Comparison of ENCODE assay signal across 1 cellular context in genomic region chr11:2728663-2729332, GRCh38.
TF ChIP-seq lines count a peak whose summit lies in the region.

No MANE protein-coding gene starts in this region.

TF ChIP-seq in HepG2, 621 proteins besides CTCF, POLR2A, EP300 and RAD21 (continued from another document and continues in another):
- TF ChIP-seq ZNF646 (CRISPR knock-in tag; IDR thresholded peaks at IDR 0.05) (no peak), MTF1 (CRISPR knock-in tag; IDR thresholded peaks at IDR 0.05) (no peak), CENPBD1 (CRISPR knock-in tag; IDR thresholded peaks at IDR 0.05; ENCODE audit: borderline replicate concordance, low read depth) (no peak), TRIM22 (IDR thresholded peaks at IDR 0.05) (no peak), ZNF704 (CRISPR knock-in tag; IDR thresholded peaks at IDR 0.05; ENCODE audit: borderline replicate concordance) (no peak), ZNF782 (CRISPR knock-in tag; IDR thresholded peaks at IDR 0.05; ENCODE audit: borderline replicate concordance) (0 out of 2 replicates have a peak, but pooled peaks have one; percentile 47), FOXJ3 (CRISPR knock-in tag; IDR thresholded peaks at IDR 0.05; ENCODE audit: borderline replicate concordance) (peak; percentile 89), NR2C2 (CRISPR knock-in tag; IDR thresholded peaks at IDR 0.05; ENCODE audit: borderline replicate concordance) (peak; percentile 52; the same call in 1 of the 2 replicates), ZNF615 (CRISPR knock-in tag; IDR thresholded peaks at IDR 0.05; ENCODE audit: borderline replicate concordance) (no peak), SMC3 (IDR thresholded peaks at IDR 0.05; ENCODE audit: low read length) (no peak), KDM1A (CRISPR knock-in tag; IDR thresholded peaks at IDR 0.05) (no peak), MAFF (IDR thresholded peaks at IDR 0.05; ENCODE audit: low read depth, low read length) (no peak), U2AF2 (IDR thresholded peaks at IDR 0.05; ENCODE audit: low read depth, low read length) (0 out of 2 replicates have a peak, but pooled peaks have one; percentile 34), CC2D1A (CRISPR knock-in tag; IDR thresholded peaks at IDR 0.05) (no peak), RFX3 (CRISPR knock-in tag; IDR thresholded peaks at IDR 0.05) (no peak), HNRNPLL (IDR thresholded peaks at IDR 0.05; ENCODE audit: low read depth, low read length, poor library complexity, severe bottlenecking) (peak; percentile 43), ZNF788 (CRISPR knock-in tag; IDR thresholded peaks at IDR 0.05; ENCODE audit: borderline replicate concordance) (peak; percentile 56; the same call in 1 of the 2 replicates), PHF21A (CRISPR knock-in tag; IDR thresholded peaks at IDR 0.05) (peak; percentile 97), SIN3B (IDR thresholded peaks at IDR 0.05; ENCODE audit: low read length) (no peak), NFE2L1 (CRISPR knock-in tag; IDR thresholded peaks at IDR 0.05; ENCODE audit: borderline replicate concordance) (no peak), ETS1 (CRISPR knock-in tag; IDR thresholded peaks at IDR 0.05) (no peak), TRIM24 (CRISPR knock-in tag; IDR thresholded peaks at IDR 0.05) (no peak), DNMT1 (CRISPR knock-in tag; IDR thresholded peaks at IDR 0.05) (no peak), ZNF530 (CRISPR knock-in tag; IDR thresholded peaks at IDR 0.05; ENCODE audit: low read depth) (no peak), SOX5 (CRISPR knock-in tag; IDR thresholded peaks at IDR 0.05; ENCODE audit: borderline replicate concordance) (peak; percentile 96), HES4 (CRISPR knock-in tag; IDR thresholded peaks at IDR 0.05; ENCODE audit: borderline replicate concordance) (no peak), ZNF253 (CRISPR knock-in tag; IDR thresholded peaks at IDR 0.05; ENCODE audit: borderline replicate concordance) (no peak), ATAD3A (CRISPR knock-in tag; IDR thresholded peaks at IDR 0.05) (no peak), ZKSCAN5 (CRISPR knock-in tag; IDR thresholded peaks at IDR 0.05) (no peak), ZNF432 (CRISPR knock-in tag; IDR thresholded peaks at IDR 0.05; ENCODE audit: borderline replicate concordance) (no peak), ZNF724P (CRISPR knock-in tag; IDR thresholded peaks at IDR 0.05; ENCODE audit: borderline replicate concordance) (0 out of 2 replicates have a peak, but pooled peaks have one; percentile 31), GATAD1 (CRISPR knock-in tag; IDR thresholded peaks at IDR 0.05) (no peak), ZNF577 (CRISPR knock-in tag; IDR thresholded peaks at IDR 0.05; ENCODE audit: borderline replicate concordance, low read depth) (no peak), ZNF766 (CRISPR knock-in tag; IDR thresholded peaks at IDR 0.05; ENCODE audit: borderline replicate concordance) (peak; percentile 30; the same call in 1 of the 2 replicates)
- TF ChIP-seq, protein P1, sequence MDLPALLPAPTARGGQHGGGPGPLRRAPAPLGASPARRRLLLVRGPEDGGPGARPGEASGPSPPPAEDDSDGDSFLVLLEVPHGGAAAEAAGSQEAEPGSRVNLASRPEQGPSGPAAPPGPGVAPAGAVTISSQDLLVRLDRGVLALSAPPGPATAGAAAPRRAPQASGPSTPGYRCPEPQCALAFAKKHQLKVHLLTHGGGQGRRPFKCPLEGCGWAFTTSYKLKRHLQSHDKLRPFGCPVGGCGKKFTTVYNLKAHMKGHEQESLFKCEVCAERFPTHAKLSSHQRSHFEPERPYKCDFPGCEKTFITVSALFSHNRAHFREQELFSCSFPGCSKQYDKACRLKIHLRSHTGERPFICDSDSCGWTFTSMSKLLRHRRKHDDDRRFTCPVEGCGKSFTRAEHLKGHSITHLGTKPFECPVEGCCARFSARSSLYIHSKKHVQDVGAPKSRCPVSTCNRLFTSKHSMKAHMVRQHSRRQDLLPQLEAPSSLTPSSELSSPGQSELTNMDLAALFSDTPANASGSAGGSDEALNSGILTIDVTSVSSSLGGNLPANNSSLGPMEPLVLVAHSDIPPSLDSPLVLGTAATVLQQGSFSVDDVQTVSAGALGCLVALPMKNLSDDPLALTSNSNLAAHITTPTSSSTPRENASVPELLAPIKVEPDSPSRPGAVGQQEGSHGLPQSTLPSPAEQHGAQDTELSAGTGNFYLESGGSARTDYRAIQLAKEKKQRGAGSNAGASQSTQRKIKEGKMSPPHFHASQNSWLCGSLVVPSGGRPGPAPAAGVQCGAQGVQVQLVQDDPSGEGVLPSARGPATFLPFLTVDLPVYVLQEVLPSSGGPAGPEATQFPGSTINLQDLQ (CRISPR knock-in tag; IDR thresholded peaks at IDR 0.05) = peak; percentile 92; the same call in 1 of the 2 replicates
- TF ChIP-seq, protein P2, sequence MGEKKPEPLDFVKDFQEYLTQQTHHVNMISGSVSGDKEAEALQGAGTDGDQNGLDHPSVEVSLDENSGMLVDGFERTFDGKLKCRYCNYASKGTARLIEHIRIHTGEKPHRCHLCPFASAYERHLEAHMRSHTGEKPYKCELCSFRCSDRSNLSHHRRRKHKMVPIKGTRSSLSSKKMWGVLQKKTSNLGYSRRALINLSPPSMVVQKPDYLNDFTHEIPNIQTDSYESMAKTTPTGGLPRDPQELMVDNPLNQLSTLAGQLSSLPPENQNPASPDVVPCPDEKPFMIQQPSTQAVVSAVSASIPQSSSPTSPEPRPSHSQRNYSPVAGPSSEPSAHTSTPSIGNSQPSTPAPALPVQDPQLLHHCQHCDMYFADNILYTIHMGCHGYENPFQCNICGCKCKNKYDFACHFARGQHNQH (CRISPR knock-in tag; IDR thresholded peaks at IDR 0.05) = no peak
- TF ChIP-seq, protein P3, sequence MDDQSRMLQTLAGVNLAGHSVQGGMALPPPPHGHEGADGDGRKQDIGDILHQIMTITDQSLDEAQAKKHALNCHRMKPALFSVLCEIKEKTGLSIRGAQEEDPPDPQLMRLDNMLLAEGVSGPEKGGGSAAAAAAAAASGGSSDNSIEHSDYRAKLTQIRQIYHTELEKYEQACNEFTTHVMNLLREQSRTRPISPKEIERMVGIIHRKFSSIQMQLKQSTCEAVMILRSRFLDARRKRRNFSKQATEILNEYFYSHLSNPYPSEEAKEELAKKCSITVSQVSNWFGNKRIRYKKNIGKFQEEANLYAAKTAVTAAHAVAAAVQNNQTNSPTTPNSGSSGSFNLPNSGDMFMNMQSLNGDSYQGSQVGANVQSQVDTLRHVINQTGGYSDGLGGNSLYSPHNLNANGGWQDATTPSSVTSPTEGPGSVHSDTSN (CRISPR knock-in tag; IDR thresholded peaks at IDR 0.05; ENCODE audit: borderline replicate concordance) = no peak
- TF ChIP-seq, protein P4, sequence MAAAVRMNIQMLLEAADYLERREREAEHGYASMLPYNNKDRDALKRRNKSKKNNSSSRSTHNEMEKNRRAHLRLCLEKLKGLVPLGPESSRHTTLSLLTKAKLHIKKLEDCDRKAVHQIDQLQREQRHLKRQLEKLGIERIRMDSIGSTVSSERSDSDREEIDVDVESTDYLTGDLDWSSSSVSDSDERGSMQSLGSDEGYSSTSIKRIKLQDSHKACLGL (CRISPR knock-in tag; IDR thresholded peaks at IDR 0.05) = no peak
- TF ChIP-seq, protein P5, sequence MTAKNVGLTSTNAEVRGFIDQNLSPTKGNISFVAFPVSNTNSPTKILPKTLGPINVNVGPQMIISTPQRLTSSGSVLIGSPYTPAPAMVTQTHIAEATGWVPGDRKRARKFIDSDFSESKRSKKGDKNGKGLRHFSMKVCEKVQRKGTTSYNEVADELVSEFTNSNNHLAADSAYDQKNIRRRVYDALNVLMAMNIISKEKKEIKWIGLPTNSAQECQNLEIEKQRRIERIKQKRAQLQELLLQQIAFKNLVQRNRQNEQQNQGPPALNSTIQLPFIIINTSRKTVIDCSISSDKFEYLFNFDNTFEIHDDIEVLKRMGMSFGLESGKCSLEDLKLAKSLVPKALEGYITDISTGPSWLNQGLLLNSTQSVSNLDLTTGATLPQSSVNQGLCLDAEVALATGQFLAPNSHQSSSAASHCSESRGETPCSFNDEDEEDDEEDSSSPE (CRISPR knock-in tag; IDR thresholded peaks at IDR 0.05) = peak; percentile 44; the same call in 1 of the 2 replicates
- TF ChIP-seq, protein P6, sequence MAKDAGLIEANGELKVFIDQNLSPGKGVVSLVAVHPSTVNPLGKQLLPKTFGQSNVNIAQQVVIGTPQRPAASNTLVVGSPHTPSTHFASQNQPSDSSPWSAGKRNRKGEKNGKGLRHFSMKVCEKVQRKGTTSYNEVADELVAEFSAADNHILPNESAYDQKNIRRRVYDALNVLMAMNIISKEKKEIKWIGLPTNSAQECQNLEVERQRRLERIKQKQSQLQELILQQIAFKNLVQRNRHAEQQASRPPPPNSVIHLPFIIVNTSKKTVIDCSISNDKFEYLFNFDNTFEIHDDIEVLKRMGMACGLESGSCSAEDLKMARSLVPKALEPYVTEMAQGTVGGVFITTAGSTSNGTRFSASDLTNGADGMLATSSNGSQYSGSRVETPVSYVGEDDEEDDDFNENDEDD (CRISPR knock-in tag; IDR thresholded peaks at IDR 0.05; ENCODE audit: borderline replicate concordance) = peak; percentile 41; the same call in 1 of the 2 replicates
- TF ChIP-seq, protein P7, sequence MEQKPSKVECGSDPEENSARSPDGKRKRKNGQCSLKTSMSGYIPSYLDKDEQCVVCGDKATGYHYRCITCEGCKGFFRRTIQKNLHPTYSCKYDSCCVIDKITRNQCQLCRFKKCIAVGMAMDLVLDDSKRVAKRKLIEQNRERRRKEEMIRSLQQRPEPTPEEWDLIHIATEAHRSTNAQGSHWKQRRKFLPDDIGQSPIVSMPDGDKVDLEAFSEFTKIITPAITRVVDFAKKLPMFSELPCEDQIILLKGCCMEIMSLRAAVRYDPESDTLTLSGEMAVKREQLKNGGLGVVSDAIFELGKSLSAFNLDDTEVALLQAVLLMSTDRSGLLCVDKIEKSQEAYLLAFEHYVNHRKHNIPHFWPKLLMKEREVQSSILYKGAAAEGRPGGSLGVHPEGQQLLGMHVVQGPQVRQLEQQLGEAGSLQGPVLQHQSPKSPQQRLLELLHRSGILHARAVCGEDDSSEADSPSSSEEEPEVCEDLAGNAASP (CRISPR knock-in tag; IDR thresholded peaks at IDR 0.05; ENCODE audit: borderline replicate concordance) = no peak; the same call in 1 of the 2 replicates
